Comparison of ENCODE assay signal across 13 cellular contexts in the genomic region with DNA sequence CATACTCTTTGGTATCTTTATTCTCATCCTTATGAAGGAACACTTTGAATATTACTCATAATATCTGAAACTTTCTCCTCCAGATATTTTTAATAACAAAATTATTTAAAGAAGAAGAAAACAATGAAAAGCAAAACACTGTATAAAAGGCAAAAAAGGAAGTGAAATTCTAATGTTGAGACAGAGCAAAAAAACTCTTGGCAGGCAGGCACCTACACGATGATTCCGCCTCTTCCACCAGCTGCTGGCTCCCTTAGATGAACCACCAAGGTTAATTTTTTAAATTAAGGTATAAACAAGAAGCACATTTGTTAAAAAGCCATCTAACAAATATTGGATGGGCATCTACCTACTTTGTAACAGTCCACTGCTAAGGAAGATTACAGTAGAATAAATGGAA.
"Had no signal": no experiment of that assay in that cellular context is flagged by ENCODE, and none has a peak within 500 bp of the region (broad histone marks: within the 10 kb centered on the region; RNA-seq: fewer than 3 reads in every experiment).

No MANE protein-coding gene starts in this region.

- H3K36me3 ChIP-seq: esophagus squamous epithelium, thyroid gland had no signal

- H3K27me3 ChIP-seq: esophagus squamous epithelium, thyroid gland had no signal

- FAIRE-seq: TTC549, urothelium cell line had no signal

- DNase-seq: activated CD4-positive, alpha-beta T cell treated with anti-CD3 and anti-CD28 coated beads, Interleukin-2, amount 50 U/mL, for 4 hours; activated naive CD8-positive, alpha-beta T cell treated with anti-CD3 and anti-CD28 coated beads for 36 hours; amniotic stem cell; dermis blood vessel endothelial cell; effector memory CD8-positive, alpha-beta T cell; esophagus squamous epithelium; stimulated activated CD4-positive, alpha-beta T cell treated with anti-CD3 and anti-CD28 coated beads, Interleukin-12 subunit alpha, Interleukin-12 subunit beta, amount 100 ng/mL, for 4 hours; stimulated activated CD4-positive, alpha-beta T cell treated with anti-CD3 and anti-CD28 coated beads, Interleukin-1b, Interleukin-23, amount 100 ng/mL, for 48 hours; stimulated activated CD8-positive, alpha-beta memory T cell treated with anti-CD3 and anti-CD28 coated beads, Interleukin-4, amount 100 ng/mL, for 48 hours; stimulated activated naive CD4-positive, alpha-beta T cell treated with Interleukin-2 at 50 U/mL for 16 hours; thyroid gland had no signal

- ATAC-seq: effector memory CD8-positive, alpha-beta T cell had no signal

- H3K27ac ChIP-seq: esophagus squamous epithelium, thyroid gland had no signal

- H3K4me3 ChIP-seq: esophagus squamous epithelium, thyroid gland had no signal

- H3K4me1 ChIP-seq: esophagus squamous epithelium had no signal

- H3K9me3 ChIP-seq: esophagus squamous epithelium, thyroid gland had no signal
